ENCODE assay signal across 39 cellular contexts in genomic region chr20:2373098-2373497, GRCh38. TPM values are rescaled to one million over a fixed set of nuclear protein-coding genes. Genes with fewer than 3 reads are reported as not detected.
"Had no signal": no experiment of that assay in that cellular context is flagged by ENCODE, and none has a peak within 500 bp of the region (broad histone marks: within the 10 kb centered on the region; RNA-seq: fewer than 3 reads in every experiment).

No MANE protein-coding gene starts in this region.

- H3K27me3 ChIP-seq: MG63 had no signal

- H3K36me3 ChIP-seq: MG63 had no signal

- DNase-seq: Kasumi-1, MG63, MM.1S, MV-4-11, NCI-H1048, NCI-H1092, NCI-H1092 treated with DMSO at 0.1 percent for 48 hours, NCI-H1105, NCI-H1105 treated with DMSO at 0.1 percent for 48 hours, NCI-H1417, NCI-H1417 treated with DMSO at 0.1 percent for 48 hours, NCI-H1436, NCI-H1436 treated with DMSO at 0.1 percent for 48 hours, NCI-H146, NCI-H1694, NCI-H1694 treated with DMSO at 0.1 percent for 48 hours, NCI-H187, NCI-H187 treated with DMSO at 0.1 percent for 48 hours, NCI-H1930, NCI-H2029, NCI-H2029 treated with DMSO at 0.1 percent for 48 hours, NCI-H2081, NCI-H2081 treated with DMSO at 0.1 percent for 48 hours, NCI-H2107, NCI-H2171, NCI-H2171 treated with DMSO at 0.1 percent for 48 hours, NCI-H2227 treated with DMSO at 0.1 percent for 48 hours, NCI-H226, NCI-H345, NCI-H446, NCI-H446 treated with DMSO at 0.1 percent for 48 hours, NCI-H510A, NCI-H510A treated with DMSO at 0.1 percent for 48 hours, NCI-H524, NCI-H524 treated with DMSO at 0.1 percent for 48 hours had no signal

- H3K9me3 ChIP-seq: MG63 had no signal

- H3K4me3 ChIP-seq: MG63 had no signal

RNA-seq across cellular contexts. Expression of gene TGM6, which starts 7.6 kb away (rescaled TPM):
- total RNA-seq: LHCN-M2, M059J, MCF 10A, NCI-H460 had no signal
